ENCODE assay signal across 15 cellular contexts in the genomic region with DNA sequence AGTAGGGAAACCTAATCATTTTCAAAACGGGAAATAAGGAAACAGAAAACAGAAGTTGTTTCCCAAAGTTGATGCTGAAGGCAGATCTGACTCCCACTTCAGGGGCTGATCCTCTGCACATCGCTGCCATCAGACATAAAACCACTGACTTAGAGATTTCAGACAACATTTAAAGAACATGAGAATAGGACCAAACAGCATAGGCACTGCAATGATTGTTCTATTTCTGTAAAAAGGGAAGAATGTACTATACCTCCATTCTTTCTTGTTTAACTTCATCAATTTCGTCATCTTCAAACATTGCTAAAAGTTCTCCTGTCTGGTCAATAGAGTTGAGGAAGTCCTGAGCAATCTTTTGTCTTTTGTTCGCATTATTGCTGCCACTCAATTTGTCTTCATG.
"Had no signal": no experiment of that assay in that cellular context is flagged by ENCODE, and none has a peak within 500 bp of the region (broad histone marks: within the 10 kb centered on the region; RNA-seq: fewer than 3 reads in every experiment).

No MANE protein-coding gene starts in this region.

- H3K4me3 Mint-ChIP-seq: activated naive CD8-positive, alpha-beta T cell treated with anti-CD3 and anti-CD28 coated beads, Interleukin-2, amount 10 ng/mL, durations not matched to agents 7 days and 5 days; activated T-helper 1 cell treated with anti-CD3 and anti-CD28 coated beads, Interleukin-12 subunit alpha, Interleukin-12 subunit beta, Interleukin-2, Interleukin-4 antibody, amounts not matched to agents 30 ng/mL and 10 ng/mL and 1 ng/mL, durations not matched to agents 14 hours and 24 hours and 36 hours; central memory CD8-positive, alpha-beta T cell; stimulated activated naive CD8-positive, alpha-beta T cell treated with anti-CD3 and anti-CD28 coated beads, Interleukin-15, amount 100 ng/mL, for 72 hours had no signal

- H3K9me3 ChIP-seq: esophagus squamous epithelium, ovary had no signal

- DNase-seq: activated naive CD4-positive, alpha-beta T cell; activated naive CD8-positive, alpha-beta T cell treated with anti-CD3 and anti-CD28 coated beads, Interleukin-2, amount 10 ng/mL, durations not matched to agents 7 days and 5 days; brain microvascular endothelial cell; effector CD4-positive, alpha-beta T cell; esophagus squamous epithelium; glutamatergic neuron; kidney; left ventricle myocardium superior; mesendoderm; ovary; stimulated activated CD4-positive, alpha-beta T cell treated with anti-CD3 and anti-CD28 coated beads, Interleukin-1b, Interleukin-23, amount 100 ng/mL, for 48 hours; stimulated activated naive CD8-positive, alpha-beta T cell treated with anti-CD3 and anti-CD28 coated beads, Interleukin-15, amount 100 ng/mL, for 72 hours had no signal

- H3K27ac ChIP-seq: brain microvascular endothelial cell, coronary artery, esophagus squamous epithelium, ovary had no signal

- H3K4me3 ChIP-seq: coronary artery, esophagus squamous epithelium, ovary had no signal

- H3K9me3 Mint-ChIP-seq: central memory CD8-positive, alpha-beta T cell had no signal

- H3K27me3 ChIP-seq: brain microvascular endothelial cell, esophagus squamous epithelium, ovary had no signal

- H3K4me1 ChIP-seq: esophagus squamous epithelium had no signal

- H3K27ac Mint-ChIP-seq: stimulated activated naive CD8-positive, alpha-beta T cell treated with anti-CD3 and anti-CD28 coated beads, Interleukin-15, amount 100 ng/mL, for 72 hours had no signal

- H3K27me3 Mint-ChIP-seq: activated naive CD8-positive, alpha-beta T cell treated with anti-CD3 and anti-CD28 coated beads, Interleukin-2, amount 10 ng/mL, durations not matched to agents 7 days and 5 days; central memory CD8-positive, alpha-beta T cell; stimulated activated naive CD8-positive, alpha-beta T cell treated with anti-CD3 and anti-CD28 coated beads, Interleukin-15, amount 100 ng/mL, for 72 hours had no signal

- H3K36me3 ChIP-seq: brain microvascular endothelial cell, esophagus squamous epithelium, ovary had no signal
